ENCODE assay signal across 8 cellular contexts in the genomic region with DNA sequence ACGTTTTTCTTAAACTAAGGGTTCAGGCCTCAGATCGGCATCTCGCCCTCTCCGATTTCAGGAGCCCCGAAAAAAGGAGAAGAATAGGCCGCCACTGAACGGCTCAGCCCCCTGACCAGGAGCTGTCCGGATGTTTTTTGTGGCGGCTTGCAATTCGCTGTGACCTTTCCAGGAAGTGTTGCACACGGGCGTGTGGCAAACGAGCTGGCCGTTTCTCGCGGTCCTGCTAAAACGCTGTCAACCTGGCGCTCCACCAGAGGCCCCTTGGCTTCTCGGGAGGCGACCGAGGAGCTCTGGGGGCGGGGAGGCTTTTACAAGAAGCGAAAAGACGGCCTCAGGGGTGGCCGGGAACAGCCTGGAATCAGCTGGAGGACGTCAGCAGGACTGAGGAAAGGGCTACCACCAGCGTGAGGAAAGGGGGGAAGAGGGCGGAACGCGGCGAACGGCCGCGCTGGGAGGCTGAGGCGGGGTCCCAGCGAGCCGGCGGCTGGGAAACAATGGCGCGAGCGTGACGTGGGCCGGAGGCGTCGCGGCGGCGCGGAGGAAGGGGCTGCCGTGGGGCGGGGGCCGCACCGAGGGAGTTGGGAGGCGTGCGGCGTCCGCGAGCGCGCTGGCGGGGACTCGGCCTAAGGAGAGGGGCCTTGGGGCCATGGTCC. TPM values are rescaled to one million over a fixed set of nuclear protein-coding genes. Genes with fewer than 3 reads are reported as not detected.
A peak's percentile ranks its signal among the peaks of the same experiment; 100 is the strongest.
DNase-seq lines count a peak whose midpoint lies in the region; ATAC-seq, FAIRE-seq and TF ChIP-seq lines count a peak whose summit lies in the region.

No MANE protein-coding gene starts in this region.

- TF ChIP-seq CTCF in 22Rv1 (IDR thresholded peaks at IDR 0.05): no peak
- TF ChIP-seq CTCF in left lung (IDR thresholded peaks at IDR 0.05): no peak

- H3K4me3 ChIP-seq in left lung: peak overlapping the region; percentile 62 to 91

- H3K9me3 ChIP-seq in left lung: no peaks in the 10 kb centered on the region

- FAIRE-seq in GM18507 (lab: Jason Lieb, UNC): peak; percentile 87

- intact Hi-C loops in left lung (cut with DNase I): no loop called here

- H3K27ac ChIP-seq in 22Rv1 (peak overlapping the region; percentile 83), left lung (peak overlapping the region; percentile 98 to 99)

- DNase-seq in GM18507 (ENCODE audit: extremely low spot score, insufficient read length, low read depth) (peak; percentile 67), NCI-H460 (ENCODE audit: extremely low read depth, low read depth) (peak; percentile 85), dedifferentiated amniotic fluid mesenchymal stem cell (ENCODE audit: extremely low spot score) (peak; percentile 56), left lung (peak; percentile 89 to 93)
- peak; percentile 42 to 46 for DNase-seq in activated CD4-positive, alpha-beta T cell treated with anti-CD3 and anti-CD28 coated beads for 4 hours
- peak; percentile 20 for DNase-seq in stimulated activated CD4-positive, alpha-beta T cell treated with anti-CD3 and anti-CD28 coated beads, Interleukin-2, amount 100 ng/mL, for 4 hours (ENCODE audit: low read depth)

- peak; percentile 49 for ATAC-seq in HG02973 (IDR thresholded peaks at IDR 0.05; ENCODE audit: unreplicated experiment)
- ATAC-seq in left lung: peak; percentile 74

- no peaks in the 10 kb centered on the region for H3K36me3 ChIP-seq in left lung

- H3K27me3 ChIP-seq in left lung: no peaks in the 10 kb centered on the region

- H3K4me1 ChIP-seq in left lung: peaks cover 17 to 84% of the 10 kb centered on the region in 2 donors

RNA-seq across cellular contexts. Expression of gene NT5C2, which starts 0.5 kb away (rescaled TPM):
- total RNA-seq in NCI-H460 (2014; rRNA removed; shearing (Covaris generic)): 170 and 220 TPM in 2 replicates
- 123 and 129 TPM in 2 replicates for polyA plus RNA-seq in NCI-H460 (2014; cell fraction: nucleus; rRNA removed)
- 100 to 1,000 TPM in 1 of 2 donors, 10 to 100 TPM in 1; 95.3 to 100 TPM for total RNA-seq in left lung

RNA-seq across cellular contexts. Expression of gene RPEL1, which starts 53.1 kb away (rescaled TPM):
- 0.17 and 0.29 TPM in 2 replicates for total RNA-seq in NCI-H460 (2014; rRNA removed; shearing (Covaris generic))
- polyA plus RNA-seq in NCI-H460 (2014; cell fraction: nucleus; rRNA removed): 0.32 TPM in 1 of 2 replicates, not detected in the other
- under 1 TPM; 0.12 to 0.13 TPM for total RNA-seq in left lung

Comparison
In these comparisons a context has a peak if more than half of its experiments do, and no peak if none do; other contexts are left out.
1. Peak in every context shown above with its lines: DNase-seq, ATAC-seq, H3K4me3 ChIP-seq and H3K27ac ChIP-seq.
2. DNase-seq: peak in every context shown above with its lines; median percentile 91 in left lung; 85 in NCI-H460; 67 in GM18507; 56 in dedifferentiated amniotic fluid mesenchymal stem cell; 44 in activated CD4-positive, alpha-beta T cell treated with anti-CD3 and anti-CD28 coated beads for 4 hours; 20 in stimulated activated CD4-positive, alpha-beta T cell treated with anti-CD3 and anti-CD28 coated beads, Interleukin-2, amount 100 ng/mL, for 4 hours.